1 cellular context compared by ENCODE assay signal in the genomic region with DNA sequence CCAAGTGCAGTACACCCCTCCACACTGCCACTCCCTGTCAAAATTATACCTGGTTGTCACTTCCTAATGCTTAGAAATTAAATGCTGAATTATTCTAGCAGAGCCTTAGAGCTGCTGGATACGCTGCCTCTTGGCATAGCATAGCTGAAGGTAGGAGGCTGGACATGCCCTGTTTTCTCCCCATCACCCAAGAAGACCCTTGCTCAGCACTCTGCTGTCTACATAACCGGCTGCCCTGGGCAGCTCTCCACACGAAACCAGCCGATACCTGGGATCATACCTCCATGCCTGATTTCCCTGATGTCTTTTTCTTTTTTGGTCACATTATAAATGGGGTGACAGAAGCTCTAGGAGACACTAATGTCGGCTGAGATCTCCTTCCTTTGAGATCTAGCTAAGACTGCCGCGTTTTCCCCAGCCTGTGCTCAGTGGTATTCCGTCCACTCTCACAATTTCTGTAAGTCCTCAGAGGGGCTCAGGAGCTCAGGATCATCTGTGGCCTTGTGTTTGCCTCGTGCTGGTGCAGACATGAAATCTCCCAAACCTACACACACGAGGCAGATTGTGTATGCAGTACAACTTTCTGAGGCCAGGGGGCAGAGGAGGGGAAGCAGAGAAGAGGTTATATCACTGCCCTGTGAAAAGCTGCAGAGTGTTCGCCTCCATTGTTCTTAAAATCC.
TF ChIP-seq lines count a peak whose summit lies in the region.

No MANE protein-coding gene starts in this region.

TF ChIP-seq in GM12878, 131 proteins besides CTCF, POLR2A, EP300 and RAD21:
- TF ChIP-seq, protein P1, sequence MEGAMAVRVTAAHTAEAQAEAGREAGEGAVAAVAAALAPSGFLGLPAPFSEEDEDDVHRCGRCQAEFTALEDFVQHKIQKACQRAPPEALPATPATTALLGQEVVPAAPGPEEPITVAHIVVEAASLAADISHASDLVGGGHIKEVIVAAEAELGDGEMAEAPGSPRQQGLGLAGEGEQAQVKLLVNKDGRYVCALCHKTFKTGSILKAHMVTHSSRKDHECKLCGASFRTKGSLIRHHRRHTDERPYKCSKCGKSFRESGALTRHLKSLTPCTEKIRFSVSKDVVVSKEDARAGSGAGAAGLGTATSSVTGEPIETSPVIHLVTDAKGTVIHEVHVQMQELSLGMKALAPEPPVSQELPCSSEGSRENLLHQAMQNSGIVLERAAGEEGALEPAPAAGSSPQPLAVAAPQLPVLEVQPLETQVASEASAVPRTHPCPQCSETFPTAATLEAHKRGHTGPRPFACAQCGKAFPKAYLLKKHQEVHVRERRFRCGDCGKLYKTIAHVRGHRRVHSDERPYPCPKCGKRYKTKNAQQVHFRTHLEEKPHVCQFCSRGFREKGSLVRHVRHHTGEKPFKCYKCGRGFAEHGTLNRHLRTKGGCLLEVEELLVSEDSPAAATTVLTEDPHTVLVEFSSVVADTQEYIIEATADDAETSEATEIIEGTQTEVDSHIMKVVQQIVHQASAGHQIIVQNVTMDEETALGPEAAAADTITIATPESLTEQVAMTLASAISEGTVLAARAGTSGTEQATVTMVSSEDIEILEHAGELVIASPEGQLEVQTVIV (IDR thresholded peaks at IDR 0.05; ENCODE audit: borderline replicate concordance, partially characterized antibody), result no peak
- TF ChIP-seq SMC3 (IDR thresholded peaks at IDR 0.05; ENCODE audit: borderline replicate concordance, low read length), result peak; percentile 74
- 0 out of 2 replicates have a peak, but pooled peaks have one; percentile 46 for TF ChIP-seq RFX5 (IDR thresholded peaks at IDR 0.05; ENCODE audit: low read depth, low read length)
